ENCODE assay signal across 8 cellular contexts in the genomic region with DNA sequence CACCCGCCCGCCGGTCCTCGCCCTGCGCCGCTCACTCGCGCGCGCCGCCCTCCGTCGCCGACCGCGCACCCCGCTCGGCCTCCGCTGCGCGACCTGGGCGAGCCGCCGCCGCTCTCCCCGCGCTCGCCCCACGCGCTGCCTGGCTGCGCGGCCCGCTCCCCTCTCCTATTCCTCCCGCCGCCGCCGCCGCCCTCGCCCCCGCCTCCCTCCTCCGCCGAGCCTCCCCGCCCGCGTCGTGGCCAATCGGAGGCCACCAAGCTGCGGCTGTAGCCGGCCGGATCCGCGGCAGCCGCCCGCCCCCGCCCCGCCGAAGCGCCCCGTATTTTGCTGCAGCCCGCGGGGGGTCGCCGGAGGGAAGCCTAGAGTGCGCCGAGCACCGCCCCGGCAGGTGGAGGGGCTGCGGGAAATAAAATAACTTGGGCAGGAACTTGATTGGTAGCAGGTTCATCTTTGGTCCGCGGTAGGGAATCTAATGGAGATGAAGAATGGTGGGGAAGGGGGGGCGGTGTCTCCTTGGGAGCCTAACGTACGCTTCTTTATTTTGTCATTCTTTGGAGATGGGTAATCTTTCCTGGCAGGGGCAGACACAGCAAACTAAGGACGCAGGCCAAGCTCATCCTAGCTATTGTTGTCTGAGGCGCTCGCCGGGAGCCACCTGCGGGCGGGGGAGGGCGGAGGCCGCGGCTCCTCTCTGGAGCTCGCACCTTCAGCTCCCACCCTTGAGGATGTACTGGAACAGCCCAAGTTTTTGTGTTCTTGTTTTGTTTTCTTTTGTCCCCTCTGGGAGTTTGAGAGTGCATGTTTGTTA. TPM values are rescaled to one million over a fixed set of nuclear protein-coding genes. Genes with fewer than 3 reads are reported as not detected.
DNase-seq lines count a peak whose midpoint lies in the region; ATAC-seq, FAIRE-seq and TF ChIP-seq lines count a peak whose summit lies in the region.

No MANE protein-coding gene starts in this region.

- H3K4me1 Mint-ChIP-seq in endothelial cell (ENCODE audit: unreplicated experiment) = peaks cover 20% of the 10 kb centered on the region

- peaks cover 14% of the 10 kb centered on the region for H3K27me3 Mint-ChIP-seq in endothelial cell (ENCODE audit: unreplicated experiment)

- intact Hi-C loops in upper lobe of right lung (cut with DNase I) = no loop called here

- H3K27ac ChIP-seq in mesodermal cell (ENCODE audit: low read depth, low read length, severe bottlenecking) (peak overlapping the region; percentile 74), upper lobe of right lung (no peak overlapping the region)

- peak overlapping the region; percentile 97 for H3K4me3 Mint-ChIP-seq in endothelial cell (ENCODE audit: unreplicated experiment)

- H3K9me3 ChIP-seq in mesodermal cell (ENCODE audit: control insufficient read depth, low read length) = no peaks in the 10 kb centered on the region
- H3K9me3 ChIP-seq in upper lobe of right lung = no peaks in the 10 kb centered on the region

- H3K36me3 Mint-ChIP-seq in endothelial cell (ENCODE audit: low read depth, unreplicated experiment) = peaks cover 16% of the 10 kb centered on the region

- peak overlapping the region; percentile 68 for H3K27ac Mint-ChIP-seq in endothelial cell (ENCODE audit: unreplicated experiment)

- DNase-seq in DMS53 (lab: John Stamatoyannopoulos, UW) (peak; percentile 82), HTR-8/SVneo (ENCODE audit: insufficient read length, low spot score) (peak; percentile 34), SHP77 (lab: John Stamatoyannopoulos, UW) (peak; percentile 62 to 76), endothelial cell (ENCODE audit: low spot score) (peak; percentile 81), upper lobe of right lung (peak; percentile 73), foreskin melanocyte (no peak)

- H3K4me3 ChIP-seq in mesodermal cell (ENCODE audit: extremely low read depth, insufficient read depth, low read length, poor library complexity, severe bottlenecking) (peak overlapping the region; percentile 95), upper lobe of right lung (peak overlapping the region; percentile 47)

- peaks cover 53% of the 10 kb centered on the region for H3K27me3 ChIP-seq in upper lobe of right lung

- peaks cover 17% of the 10 kb centered on the region for H3K4me1 ChIP-seq in mesodermal cell (ENCODE audit: control insufficient read depth, insufficient read depth, low read length, poor library complexity, severe bottlenecking)
- H3K4me1 ChIP-seq in upper lobe of right lung = no peaks in the 10 kb centered on the region

- no peak for FAIRE-seq in HTR-8/SVneo (lab: Jason Lieb, UNC)

- no peaks in the 10 kb centered on the region for H3K9me3 Mint-ChIP-seq in endothelial cell (ENCODE audit: unreplicated experiment)

- TF ChIP-seq CTCF in endothelial cell (IDR thresholded peaks at IDR 0.05; ENCODE audit: unreplicated experiment) = no peak
- TF ChIP-seq CTCF in upper lobe of right lung (IDR thresholded peaks at IDR 0.05) = no peak

- 0% methylated on average over 37 to 69 of the region's 83 CpGs for WGBS in mesodermal cell (ENCODE audit: insufficient coverage in 2 of 2), 2 experiments

- ATAC-seq in upper lobe of right lung (peak; percentile 64), GM19328 (IDR thresholded peaks at IDR 0.05; ENCODE audit: unreplicated experiment) (no peak)

- no peaks in the 10 kb centered on the region for H3K36me3 ChIP-seq in mesodermal cell (ENCODE audit: control insufficient read depth, insufficient read depth, low read length)
- no peaks in the 10 kb centered on the region for H3K36me3 ChIP-seq in upper lobe of right lung

RNA-seq across cellular contexts. Expression of a gene that starts 1.1 kb away (rescaled TPM):
- total RNA-seq in endothelial cell (ENCODE audit: unreplicated experiment) (162 TPM), upper lobe of right lung (1.8 TPM)
- 203 TPM for polyA plus RNA-seq in mesodermal cell (2013, experiment 1 of 2)
- 184 TPM for polyA plus RNA-seq in mesodermal cell (2013, experiment 2 of 2)

Comparison
In these comparisons a context has a peak if more than half of its experiments do, and no peak if none do; other contexts are left out.
1. RNA of a gene that starts 1.1 kb away (total RNA-seq): 162 TPM in endothelial cell (single experiment); 1.8 TPM in upper lobe of right lung (single experiment); every median in the first group is over 10 times any median in the second.